In genomic region chr5:2338686-2339085, GRCh38 we compare ENCODE assay signal across 20 cellular contexts.
"Had no signal": no experiment of that assay in that cellular context is flagged by ENCODE, and none has a peak within 500 bp of the region (broad histone marks: within the 10 kb centered on the region; RNA-seq: fewer than 3 reads in every experiment).

No MANE protein-coding gene starts in this region.

- H3K36me3 Mint-ChIP-seq: IgD-negative memory B cell had no signal

- H3K27me3 Mint-ChIP-seq: IgD-negative memory B cell had no signal

- FAIRE-seq: K562, RCC 7860 had no signal

- DNase-seq: Kasumi-1, MM.1S, NCI-H1092 treated with DMSO at 0.1 percent for 48 hours, NCI-H1436 treated with DMSO at 0.1 percent for 48 hours, NCI-H1694, NCI-H187 treated with DMSO at 0.1 percent for 48 hours, NCI-H2029 treated with DMSO at 0.1 percent for 48 hours, NCI-H2171 treated with DMSO at 0.1 percent for 48 hours, NCI-H345, NCI-H524 treated with DMSO at 0.1 percent for 48 hours, NCI-H69, NCI-H774, SHP77 treated with DMSO at 0.1 percent for 48 hours, SJCRH30, T-helper 1 cell had no signal

- H3K27ac Mint-ChIP-seq: IgD-negative memory B cell had no signal

- H3K4me3 Mint-ChIP-seq: IgD-negative memory B cell had no signal

- H3K27me3 ChIP-seq: SJCRH30 had no signal

- H3K36me3 ChIP-seq: SJCRH30 had no signal

- H3K27ac ChIP-seq: KMS-11, RWPE1, SJCRH30 had no signal

- H3K4me1 ChIP-seq: SJCRH30 had no signal

- H3K9me3 ChIP-seq: SJCRH30 had no signal

- H3K4me3 ChIP-seq: K562, SJCRH30 had no signal

- H3K4me1 Mint-ChIP-seq: IgD-negative memory B cell had no signal
